7 cellular contexts compared by ENCODE assay signal in genomic region chr5:157142317-157143126, GRCh38.
A peak's percentile ranks its signal among the peaks of the same experiment; 100 is the strongest.
DNase-seq lines count a peak whose midpoint lies in the region; ATAC-seq and TF ChIP-seq lines count a peak whose summit lies in the region.

A gene with protein sequence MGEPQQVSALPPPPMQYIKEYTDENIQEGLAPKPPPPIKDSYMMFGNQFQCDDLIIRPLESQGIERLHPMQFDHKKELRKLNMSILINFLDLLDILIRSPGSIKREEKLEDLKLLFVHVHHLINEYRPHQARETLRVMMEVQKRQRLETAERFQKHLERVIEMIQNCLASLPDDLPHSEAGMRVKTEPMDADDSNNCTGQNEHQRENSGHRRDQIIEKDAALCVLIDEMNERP (minus strand): TSS chr5:157142865. CDS start chr5:157139431, 3,434 bp downstream.

- DNase-seq in NCI-H2081 (lab: John Stamatoyannopoulos, UW) (peak; percentile 97 to 99), T1000 (lab: John Stamatoyannopoulos, UW) (peak; percentile 80), astrocyte of the spinal cord (ENCODE audit: low read depth, low spot score) (peak; percentile 99), hypothalamus (lab: John Stamatoyannopoulos, UW) (peak; percentile 16 to 97 (median 87)), retinal pigment epithelial cell (ENCODE audit: low read depth) (peak; percentile 97)

- H3K4me3 ChIP-seq in astrocyte of the spinal cord (ENCODE audit: low read depth, low read length), result peak within 1 kb of the TSS; percentile 96
- peak within 1 kb of the TSS; percentile 99 for H3K4me3 ChIP-seq in retinal pigment epithelial cell (ENCODE audit: low read length)

- TF ChIP-seq CTCF in astrocyte of the spinal cord (IDR thresholded peaks at IDR 0.05; ENCODE audit: low read depth, low read length) (no peak), retinal pigment epithelial cell (conservative IDR thresholded peaks at IDR 0.05; ENCODE audit: low read depth, low read length) (no peak)

- in situ Hi-C loops in astrocyte of the spinal cord (cut with HindIII; ENCODE audit: low sequenced_read_pairs), result no loop called here

- ATAC-seq in GM18508 (IDR thresholded peaks at IDR 0.05; ENCODE audit: insufficient read depth, unreplicated experiment), result peak; percentile 99
- peak; percentile 100 for ATAC-seq in HG03025 (IDR thresholded peaks at IDR 0.05; ENCODE audit: low FRiP score, unreplicated experiment)

Comparison
In these comparisons a context has a peak if more than half of its experiments do, and no peak if none do; other contexts are left out.
1. Peak in every context shown above with its lines: DNase-seq, ATAC-seq and H3K4me3 ChIP-seq.